In the genomic region with DNA sequence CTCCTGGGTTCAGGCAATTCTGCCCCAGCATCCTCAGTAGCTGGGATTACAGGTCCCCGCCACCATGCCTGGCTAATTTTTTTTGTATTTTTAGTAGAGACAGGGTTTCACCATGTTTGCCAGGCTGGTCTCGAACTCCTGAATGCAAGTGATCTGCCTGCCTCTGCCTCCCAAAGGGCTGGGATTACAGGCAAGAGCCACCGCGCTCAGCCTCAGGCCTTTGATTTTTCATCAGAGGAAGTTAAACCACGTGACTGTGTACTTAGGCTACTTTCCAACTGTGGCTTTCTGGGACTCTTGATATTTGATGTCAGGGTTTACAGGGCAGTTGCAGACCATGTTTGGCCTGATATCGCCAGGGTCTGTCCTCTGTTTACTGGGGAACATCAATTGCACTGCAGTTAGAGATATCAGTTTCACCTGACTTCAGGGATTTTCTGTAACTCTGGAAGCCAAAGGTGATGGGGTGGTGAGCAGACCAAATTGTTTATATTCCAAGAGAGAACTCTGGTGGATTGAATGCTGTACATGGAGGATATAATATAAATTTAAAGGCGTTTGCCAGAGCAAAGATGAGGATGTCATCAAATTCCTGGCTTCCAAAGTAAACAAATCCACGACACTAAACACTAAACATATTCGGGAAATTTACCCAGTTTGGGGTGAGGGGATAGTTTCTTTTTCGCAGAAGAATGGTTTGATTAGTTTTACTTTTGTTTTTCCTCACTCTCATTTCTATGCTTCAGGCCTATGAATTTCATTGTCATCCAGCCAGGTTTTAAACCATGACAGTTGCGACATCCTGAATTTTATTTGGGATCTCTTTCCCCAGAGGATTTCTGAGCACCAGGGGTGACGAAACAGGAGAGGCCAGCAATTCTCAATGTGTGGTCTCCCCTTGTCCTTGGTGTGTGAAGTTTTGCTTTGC, we compare ENCODE assay signal across 8 cellular contexts. TPM values are rescaled to one million over a fixed set of nuclear protein-coding genes. Genes with fewer than 3 reads are reported as not detected.
DNase-seq lines count a peak whose midpoint lies in the region; ATAC-seq, FAIRE-seq and TF ChIP-seq lines count a peak whose summit lies in the region.

No MANE protein-coding gene starts in this region.

- no peak for TF ChIP-seq CTCF in breast epithelium (IDR thresholded peaks at IDR 0.05)

- intact Hi-C loops in breast epithelium (cut with DNase I; ENCODE audit: low total_unique reads), result no loop called here

- H3K9me3 ChIP-seq in breast epithelium, result no peaks in the 10 kb centered on the region

- peak overlapping the region in 1 of 3 donors; percentile 40 for H3K4me3 ChIP-seq in breast epithelium

- no peak for ATAC-seq in GM21723 (IDR thresholded peaks at IDR 0.05; ENCODE audit: unreplicated experiment)

- H3K36me3 ChIP-seq in breast epithelium, result no peaks in the 10 kb centered on the region

- no peak for FAIRE-seq in RCC 7860 (lab: Jason Lieb, UNC)

- DNase-seq in EH (ENCODE audit: low read depth), result peak; percentile 60
- DNase-seq in NCI-H1105 (lab: John Stamatoyannopoulos, UW), result peak; percentile 2
- peak in 1 of 2 donors; percentile 33 for DNase-seq in breast epithelium (ENCODE audit: low spot score in 2 of 2)
- DNase-seq in medulla oblongata (ENCODE audit: extremely low spot score), result peak; percentile 67
- DNase-seq in UCSD-AML1 (lab: John Stamatoyannopoulos, UW; ENCODE audit: unreplicated experiment), result no peak
- DNase-seq in RCC 7860 (ENCODE audit: low spot score), result no peak
- DNase-seq in stimulated activated CD4-positive, alpha-beta T cell treated with anti-CD3 and anti-CD28 coated beads, Interleukin-4, amount 100 ng/mL, for 1 hour, result no peak

- TF ChIP-seq POLR2A in breast epithelium (IDR thresholded peaks at IDR 0.05), result no peak

- no peaks in the 10 kb centered on the region for H3K27me3 ChIP-seq in breast epithelium

- peak overlapping the region; percentile 9 to 70 for H3K27ac ChIP-seq in breast epithelium

- H3K4me1 ChIP-seq in breast epithelium, result peaks cover 10 to 33% of the 10 kb centered on the region in 2 donors

RNA-seq across cellular contexts. Expression of a gene that starts 4.2 kb away (rescaled TPM):
- 10 to 100 TPM; 71.7 to 98.4 (median 75.1) TPM for total RNA-seq in breast epithelium

Comparison
In these comparisons a context has a peak if more than half of its experiments do, and no peak if none do; other contexts are left out.
1. DNase-seq: peak in EH (single experiment), NCI-H1105 (single experiment) and medulla oblongata (single experiment); none in UCSD-AML1 (single experiment), RCC 7860 (single experiment) and stimulated activated CD4-positive, alpha-beta T cell treated with anti-CD3 and anti-CD28 coated beads, Interleukin-4, amount 100 ng/mL, for 1 hour (single experiment).